In the genomic region with DNA sequence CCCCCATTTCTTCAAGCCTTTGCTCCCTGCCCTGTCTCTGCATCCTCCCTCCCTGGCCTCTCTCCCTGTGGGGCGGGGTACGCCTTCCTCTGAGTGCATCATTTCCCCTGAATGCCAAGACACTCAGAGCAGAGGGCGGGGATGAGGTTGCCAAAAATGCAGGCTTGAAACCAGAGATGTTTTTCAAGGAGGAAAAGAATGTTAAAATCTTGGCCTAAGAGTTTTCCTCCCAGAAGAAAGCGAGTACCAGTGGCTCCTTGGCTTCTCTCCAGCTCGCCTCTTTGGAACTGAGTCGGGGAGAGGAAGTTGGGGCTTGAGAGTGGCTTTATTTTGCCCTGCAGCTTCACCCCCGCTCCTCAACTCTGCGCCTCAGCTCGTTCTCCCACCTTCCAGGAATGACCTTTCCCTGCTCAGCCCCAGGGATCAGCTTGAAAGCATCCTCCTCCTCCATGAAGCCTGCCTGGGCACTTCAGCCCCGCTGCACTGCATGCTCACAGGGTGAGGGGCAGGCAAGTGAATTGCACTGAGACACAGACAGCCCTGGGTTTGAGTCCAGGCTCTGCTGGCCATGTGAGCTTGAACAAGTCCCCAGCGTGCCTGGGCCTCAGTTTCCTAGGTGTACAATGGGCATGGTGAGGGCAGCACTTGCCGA, we compare ENCODE assay signal across 9 cellular contexts. TPM values are rescaled to one million over a fixed set of nuclear protein-coding genes. Genes with fewer than 3 reads are reported as not detected.
A peak's percentile ranks its signal among the peaks of the same experiment; 100 is the strongest.
DNase-seq lines count a peak whose midpoint lies in the region; ATAC-seq and TF ChIP-seq lines count a peak whose summit lies in the region.
"Had no signal": no experiment of that assay in that cellular context is flagged by ENCODE, and none has a peak within 500 bp of the region (broad histone marks: within the 10 kb centered on the region; RNA-seq: fewer than 3 reads in every experiment).

No MANE protein-coding gene starts in this region.

- no peak overlapping the region for H3K18ac ChIP-seq in trophoblast cell (ENCODE audit: low read length)

- no peaks in the 10 kb centered on the region for H4K20me1 ChIP-seq in OCI-LY7 (ENCODE audit: insufficient read depth, low read length)

- WGBS in trophoblast cell (ENCODE audit: extremely low coverage, insufficient coverage, insufficient read length) = no CpG with 5 or more reads among the region's 12 CpGs

- no peaks in the 10 kb centered on the region for H3K9me2 ChIP-seq in OCI-LY7 (ENCODE audit: insufficient read depth, low read length)

- no peak overlapping the region for H3K9ac ChIP-seq in trophoblast cell (ENCODE audit: low read length)

- H2BK120ac ChIP-seq in trophoblast cell (ENCODE audit: insufficient read depth, low read length, poor library complexity) = no peak overlapping the region

- no peaks in the 10 kb centered on the region for H3K4me1 ChIP-seq in trophoblast cell (ENCODE audit: control insufficient read depth in 1 of 2, insufficient read depth in 2 of 2, low read length in 2 of 2)
- no peaks in the 10 kb centered on the region for H3K4me1 ChIP-seq in OCI-LY7 (ENCODE audit: insufficient read depth, low read length, poor library complexity, severe bottlenecking)

- no peak overlapping the region for H4K91ac ChIP-seq in trophoblast cell (ENCODE audit: low read depth, low read length)

- H3K79me2 ChIP-seq in trophoblast cell (ENCODE audit: control insufficient read depth, insufficient read depth, low read length, poor library complexity) (no peaks in the 10 kb centered on the region), OCI-LY7 (ENCODE audit: insufficient read depth, low read depth, low read length) (no peaks in the 10 kb centered on the region)

- no TSS peak for BruUV-seq in OCI-LY7 (replicated peaks; lab: Mats Ljungman, UMichigan)

- H3K4me3 ChIP-seq in fibroblast of the aortic adventitia (ENCODE audit: low read depth, low read length) (no peak overlapping the region), skeletal muscle cell (ENCODE audit: low read depth, low read length) (no peak overlapping the region), trophoblast cell (ENCODE audit: low read depth, low read length) (no peak overlapping the region), OCI-LY7 (ENCODE audit: low read depth, low read length, poor library complexity, severe bottlenecking) (no peak overlapping the region)

- H4K12ac ChIP-seq in trophoblast cell (ENCODE audit: low read depth, low read length) = no peak overlapping the region

- no peak overlapping the region for H3K27ac ChIP-seq in trophoblast cell (ENCODE audit: low read depth, low read length)
- H3K27ac ChIP-seq in OCI-LY7 (ENCODE audit: low read depth, low read length, poor library complexity, severe bottlenecking) = no peak overlapping the region

- H2BK12ac ChIP-seq in trophoblast cell (ENCODE audit: low read length) = no peak overlapping the region

- peak; percentile 97 for DNase-seq in EH (ENCODE audit: low read depth)
- DNase-seq in RPMI8226 = peak; percentile 41
- peak; percentile 97 for DNase-seq in fibroblast of the aortic adventitia (ENCODE audit: low read depth)
- peak; percentile 76 for DNase-seq in skeletal muscle cell (ENCODE audit: low read depth)
- no peak for DNase-seq in DMS153 treated with DMSO at 0.1 percent for 48 hours (lab: John Stamatoyannopoulos, UW; ENCODE audit: unreplicated experiment)
- no peak for DNase-seq in trophoblast cell
- DNase-seq in OCI-LY7 (ENCODE audit: low spot score) = no peak
- DNase-seq: activated T-cell treated with anti-CD3 and anti-CD28 coated beads, Interleukin-2, amount 50 U/mL, for 24 hours had no signal

- H2BK5ac ChIP-seq in trophoblast cell (ENCODE audit: low read depth, low read length, poor library complexity) = no peak overlapping the region

- TF ChIP-seq CTCF in fibroblast of the aortic adventitia (IDR thresholded peaks at IDR 0.05; ENCODE audit: insufficient read depth, low read length) = no peak
- no peak for TF ChIP-seq CTCF in OCI-LY7 (conservative IDR thresholded peaks at IDR 0.05; ENCODE audit: low read length)

- intact Hi-C loops in OCI-LY7 (cut with micrococcal nuclease; ENCODE audit: unreplicated experiment) = no loop called here

- no peak for ATAC-seq in GM18519 (IDR thresholded peaks at IDR 0.05; ENCODE audit: low FRiP score, unreplicated experiment)

- no peak overlapping the region for H3K23ac ChIP-seq in trophoblast cell (ENCODE audit: low read length)

- H3K14ac ChIP-seq in trophoblast cell (ENCODE audit: low read length) = no peak overlapping the region

- POLR2A ChIA-PET in OCI-LY7 (lab: Charles Lee) = no interaction called here

- peaks cover 20% of the 10 kb centered on the region for H3K9me3 ChIP-seq in trophoblast cell (ENCODE audit: insufficient read depth, low read depth, low read length)
- no peaks in the 10 kb centered on the region for H3K9me3 ChIP-seq in OCI-LY7 (ENCODE audit: low read length)

- H2AK5ac ChIP-seq in trophoblast cell (ENCODE audit: low read length) = no peak overlapping the region

- CTCF ChIA-PET in OCI-LY7 (lab: Charles Lee; ENCODE audit: unreplicated experiment) = no interaction called here

- H2AFZ ChIP-seq in trophoblast cell (ENCODE audit: insufficient read depth, low read length, poor library complexity) (no peak overlapping the region), OCI-LY7 (ENCODE audit: low read length) (no peak overlapping the region)

- H3K4ac ChIP-seq in trophoblast cell (ENCODE audit: low read depth, low read length) = no peak overlapping the region

- H4K8ac ChIP-seq in trophoblast cell (ENCODE audit: low read depth, low read length) = no peak overlapping the region

- no peaks in the 10 kb centered on the region for H3K27me3 ChIP-seq in trophoblast cell (ENCODE audit: insufficient read depth, low read length)

- no peak overlapping the region for H3K4me2 ChIP-seq in trophoblast cell (ENCODE audit: low read length)
- no peak overlapping the region for H3K4me2 ChIP-seq in OCI-LY7 (ENCODE audit: low read length)

- H3K79me1 ChIP-seq in trophoblast cell (ENCODE audit: low read length) = no peaks in the 10 kb centered on the region

- H3K36me3 ChIP-seq in trophoblast cell (ENCODE audit: control insufficient read depth in 1 of 2, insufficient read depth in 2 of 2, low read length in 2 of 2) (no peaks in the 10 kb centered on the region), OCI-LY7 (ENCODE audit: insufficient read depth, low read length) (no peaks in the 10 kb centered on the region)

RNA-seq across cellular contexts. Expression of a gene that starts 57.5 kb away (rescaled TPM):
- total RNA-seq in fibroblast of the aortic adventitia (ENCODE audit: low replicate concordance) (0.27 and 5.4 TPM in 2 replicates), OCI-LY7 (2022) (not detected in 2 replicates)
- 0.14 and 0.26 TPM in 2 replicates for polyA plus RNA-seq in trophoblast cell (2013)
- total RNA-seq in OCI-LY7 (2014; rRNA removed; shearing (Covaris generic)) = 0.03 TPM in 1 of 2 replicates, not detected in the other

Comparison
In these comparisons a context has a peak if more than half of its experiments do, and no peak if none do; other contexts are left out.
1. DNase-seq: peak in EH (single experiment), RPMI8226 (single experiment), fibroblast of the aortic adventitia (single experiment) and skeletal muscle cell (single experiment); none in DMS153 treated with DMSO at 0.1 percent for 48 hours (single experiment), trophoblast cell (0 of 2) and OCI-LY7 (single experiment).